In the genomic region with DNA sequence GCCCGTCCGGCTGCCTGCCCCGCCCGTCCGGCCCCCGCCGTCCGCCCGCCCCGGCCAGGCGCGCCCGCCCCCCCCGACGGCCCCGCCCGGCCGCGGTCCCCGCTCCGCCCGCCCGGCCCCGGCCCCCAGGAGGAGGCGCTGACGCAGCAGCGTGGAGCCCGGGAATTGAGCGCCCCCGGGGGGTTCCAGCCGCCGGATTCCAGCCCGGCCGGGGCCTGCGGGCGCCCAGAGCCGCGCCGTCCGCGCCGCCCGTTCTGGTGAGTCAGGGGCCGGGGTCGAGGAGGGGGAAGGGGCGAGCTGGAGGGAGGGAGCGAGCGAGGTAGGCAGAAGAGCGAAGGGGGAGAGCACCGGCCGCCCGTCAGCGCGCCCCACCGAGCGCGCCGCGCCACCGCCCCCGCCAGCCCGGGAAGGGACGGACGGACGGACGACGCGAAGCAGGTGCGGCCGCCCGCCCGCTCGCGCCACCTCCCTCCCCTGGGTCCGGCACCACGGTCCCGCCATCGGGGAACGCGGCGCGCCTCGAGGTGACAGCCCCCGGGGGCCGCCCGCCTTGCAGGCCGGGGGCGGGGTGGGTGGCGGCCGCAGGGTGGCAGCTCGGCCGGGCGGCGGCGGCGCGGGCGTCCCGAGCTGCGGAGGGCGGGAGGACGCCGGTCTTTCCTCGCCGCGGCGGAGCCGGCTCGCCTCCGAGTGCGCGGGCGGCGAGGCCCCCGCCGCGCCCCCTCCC, we compare ENCODE assay signal across 8 cellular contexts. TPM values are rescaled to one million over a fixed set of nuclear protein-coding genes. Genes with fewer than 3 reads are reported as not detected.
DNase-seq lines count a peak whose midpoint lies in the region; ATAC-seq and TF ChIP-seq lines count a peak whose summit lies in the region.

No MANE protein-coding gene starts in this region.

- DNase-seq in activated gamma-delta T cell (lab: John Stamatoyannopoulos, UW) (peak; percentile 34), activated gamma-delta T cell treated with Interleukin-2 at 50 U/mL for 16 hours (no peak), esophagus squamous epithelium (lab: John Stamatoyannopoulos, UW) (no peak), trophoblast cell (peak; percentile 82 to 86), medulla oblongata (ENCODE audit: extremely low spot score) (no peak)
- no peak for DNase-seq in stimulated activated CD4-positive, alpha-beta T cell treated with anti-CD3 and anti-CD28 coated beads, Interleukin-4, amount 100 ng/mL, for 1 hour

- TF ChIP-seq POLR2A in esophagus squamous epithelium (IDR thresholded peaks at IDR 0.05) = no peak

- H2AK5ac ChIP-seq in trophoblast cell (ENCODE audit: low read length) = no peak overlapping the region

- peaks cover 11% of the 10 kb centered on the region for H3K79me1 ChIP-seq in trophoblast cell (ENCODE audit: low read length)

- H3K4me2 ChIP-seq in trophoblast cell (ENCODE audit: low read length) = peak overlapping the region; percentile 84

- intact Hi-C loops in esophagus squamous epithelium (cut with DNase I) = no loop called here

- TF ChIP-seq CTCF in esophagus squamous epithelium (IDR thresholded peaks at IDR 0.05) = peak in 2 of 6 experiments; percentile 3 to 4

- H4K91ac ChIP-seq in trophoblast cell (ENCODE audit: low read depth, low read length) = peak overlapping the region; percentile 23

- no peaks in the 10 kb centered on the region for H3K36me3 ChIP-seq in esophagus squamous epithelium
- no peaks in the 10 kb centered on the region for H3K36me3 ChIP-seq in trophoblast cell (ENCODE audit: control insufficient read depth in 1 of 2, insufficient read depth in 2 of 2, low read length in 2 of 2)

- no peak overlapping the region for H3K23ac ChIP-seq in trophoblast cell (ENCODE audit: low read length)

- H3K14ac ChIP-seq in trophoblast cell (ENCODE audit: low read length) = peak overlapping the region; percentile 15

- peak overlapping the region; percentile 55 for H3K9ac ChIP-seq in trophoblast cell (ENCODE audit: low read length)

- H3K27ac ChIP-seq in esophagus squamous epithelium = peak overlapping the region; percentile 74 to 88 (median 82)
- H3K27ac ChIP-seq in trophoblast cell (ENCODE audit: low read depth, low read length) = peak overlapping the region; percentile 30

- 0% methylated on average over 9 of the region's 117 CpGs; no CpG with 5 or more reads in 1 of the 2 donors for WGBS in esophagus squamous epithelium, 2 donors
- no CpG with 5 or more reads among the region's 117 CpGs for WGBS in trophoblast cell (ENCODE audit: extremely low coverage, insufficient coverage, insufficient read length)

- peak overlapping the region; percentile 2 for H4K8ac ChIP-seq in trophoblast cell (ENCODE audit: low read depth, low read length)

- H2AFZ ChIP-seq in trophoblast cell (ENCODE audit: insufficient read depth, low read length, poor library complexity) = peak overlapping the region; percentile 4

- H3K18ac ChIP-seq in trophoblast cell (ENCODE audit: low read length) = peak overlapping the region; percentile 64

- H3K4me1 ChIP-seq in esophagus squamous epithelium = peaks cover 22 to 88% (median 42%) of the 10 kb centered on the region in 3 donors
- H3K4me1 ChIP-seq in trophoblast cell (ENCODE audit: control insufficient read depth in 1 of 2, insufficient read depth in 2 of 2, low read length in 2 of 2) = peaks cover 16 to 24% of the 10 kb centered on the region in 2 experiments

- H4K12ac ChIP-seq in trophoblast cell (ENCODE audit: low read depth, low read length) = no peak overlapping the region

- H3K27me3 ChIP-seq in esophagus squamous epithelium (peaks cover 0 to 37% (median 5%) of the 10 kb centered on the region in 4 donors), trophoblast cell (ENCODE audit: insufficient read depth, low read length) (peaks cover 13% of the 10 kb centered on the region)

- peak overlapping the region; percentile 35 for H3K4ac ChIP-seq in trophoblast cell (ENCODE audit: low read depth, low read length)

- peaks cover 15% of the 10 kb centered on the region for H3K79me2 ChIP-seq in trophoblast cell (ENCODE audit: control insufficient read depth, insufficient read depth, low read length, poor library complexity)

- peak overlapping the region; percentile 10 for H2BK120ac ChIP-seq in trophoblast cell (ENCODE audit: insufficient read depth, low read length, poor library complexity)

- no peak overlapping the region for H2BK5ac ChIP-seq in trophoblast cell (ENCODE audit: low read depth, low read length, poor library complexity)

- H3K9me3 ChIP-seq in esophagus squamous epithelium (no peaks in the 10 kb centered on the region), trophoblast cell (ENCODE audit: insufficient read depth, low read depth, low read length) (peaks cover 3% of the 10 kb centered on the region)

- peak; percentile 42 for ATAC-seq in HG02884 (IDR thresholded peaks at IDR 0.05; ENCODE audit: unreplicated experiment)
- ATAC-seq in SK-N-SH treated with all-trans-retinoic acid at 6 μM for 48 hours = peak; percentile 1; the same call in 2 of the 3 replicates

- H2BK12ac ChIP-seq in trophoblast cell (ENCODE audit: low read length) = no peak overlapping the region

- H3K4me3 ChIP-seq in esophagus squamous epithelium (peak overlapping the region; percentile 74 to 96 (median 94)), trophoblast cell (ENCODE audit: low read depth, low read length) (peak overlapping the region; percentile 95)

TF ChIP-seq in SK-N-SH treated with all-trans-retinoic acid at 6 μM for 48 hours, 23 proteins besides CTCF, POLR2A, EP300 and RAD21:
- TF ChIP-seq OSR1 (CRISPR knock-in tag; IDR thresholded peaks at IDR 0.05) = no peak
- no peak for TF ChIP-seq ZNF70 (CRISPR knock-in tag; IDR thresholded peaks at IDR 0.05)

RNA-seq across cellular contexts. Expression of a gene that starts 0.4 kb away (rescaled TPM):
- 10 to 100 TPM in 2 of 4 donors, 1 to 10 TPM in 2; 6.0 to 13.1 (median 9.8) TPM for total RNA-seq in esophagus squamous epithelium
- polyA plus RNA-seq in trophoblast cell (2013) = 10.8 and 11.1 TPM in 2 replicates

RNA-seq across cellular contexts. Expression of a gene that starts 29.6 kb away (rescaled TPM):
- total RNA-seq in esophagus squamous epithelium = 1 to 10 TPM; 2.9 to 7.4 (median 5.2) TPM
- polyA plus RNA-seq in trophoblast cell (2013) = 11.9 and 12.2 TPM in 2 replicates

RNA-seq across cellular contexts. Expression of a gene that starts 35.6 kb away (rescaled TPM):
- 10 to 100 TPM; 10.7 to 42.2 (median 15.4) TPM for total RNA-seq in esophagus squamous epithelium
- 9.5 and 9.7 TPM in 2 replicates for polyA plus RNA-seq in trophoblast cell (2013)

RNA-seq across cellular contexts. Expression of a gene that starts 58.7 kb away (rescaled TPM):
- 10 to 100 TPM; 11.3 to 22.0 (median 17.3) TPM for total RNA-seq in esophagus squamous epithelium
- polyA plus RNA-seq in trophoblast cell (2013) = 28.5 and 32.1 TPM in 2 replicates

Comparison
In these comparisons a context has a peak if more than half of its experiments do, and no peak if none do; other contexts are left out.
1. DNase-seq: peak in activated gamma-delta T cell (single experiment) and trophoblast cell (2 of 2); none in activated gamma-delta T cell treated with Interleukin-2 at 50 U/mL for 16 hours (single experiment), esophagus squamous epithelium (single experiment), stimulated activated CD4-positive, alpha-beta T cell treated with anti-CD3 and anti-CD28 coated beads, Interleukin-4, amount 100 ng/mL, for 1 hour (single experiment) and medulla oblongata (single experiment).